In the genomic region with DNA sequence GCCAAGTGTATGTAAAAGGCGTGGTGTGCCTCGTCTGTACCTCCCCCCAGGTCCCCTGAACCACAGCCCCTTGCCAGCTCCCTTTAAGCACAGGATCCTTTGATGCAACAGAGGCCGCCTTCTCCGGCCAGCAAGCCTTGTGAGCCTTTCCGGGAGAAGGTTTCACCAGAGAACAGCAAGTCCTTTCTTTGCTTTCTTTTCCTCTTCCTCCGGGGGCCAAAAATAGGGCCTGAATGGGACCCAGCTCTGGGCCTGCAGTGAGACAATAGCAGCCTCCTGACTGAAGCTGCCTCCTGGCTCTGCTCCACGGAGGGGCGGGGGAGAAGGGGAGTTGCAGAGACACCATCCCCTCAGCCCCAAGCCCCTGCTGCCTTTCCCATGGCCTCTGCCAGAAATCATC, we compare ENCODE assay signal across 14 cellular contexts. TPM values are rescaled to one million over a fixed set of nuclear protein-coding genes. Genes with fewer than 3 reads are reported as not detected.
DNase-seq lines count a peak whose midpoint lies in the region; ATAC-seq and TF ChIP-seq lines count a peak whose summit lies in the region.
"Had no signal": no experiment of that assay in that cellular context is flagged by ENCODE, and none has a peak within 500 bp of the region (broad histone marks: within the 10 kb centered on the region; RNA-seq: fewer than 3 reads in every experiment).

No MANE protein-coding gene starts in this region.

- H3K27ac ChIP-seq in RWPE1 (peak overlapping the region; percentile 17; the same call in 1 of the 2 replicates), skin epidermis (peak overlapping the region in 12 of 21 experiments; percentile 3 to 76 (median 40))
- H3K27ac ChIP-seq: epithelial cell of prostate had no signal

- POLR2A ChIA-PET in RWPE1 (lab: Yijun Ruan, JAX; ENCODE audit: low non-redundant PET): no interaction called here

- H3K4me3 ChIP-seq in skin epidermis: no peak overlapping the region
- H3K4me3 ChIP-seq: Peyer's patch, right lobe of liver had no signal

- no peak overlapping the region for H3K4me3 Mint-ChIP-seq in endothelial cell (ENCODE audit: unreplicated experiment)
- H3K4me3 Mint-ChIP-seq in stimulated activated naive B cell treated with anti-CD40 and anti-IgM and Interleukin-4, amounts not matched to agents 10 μg/mL and 1 μg/mL and 100 μg/mL, for 72 hours: no peak overlapping the region
- H3K4me3 Mint-ChIP-seq in activated T-cell treated with anti-CD3 and anti-CD28 coated beads, Interleukin-2, amount 50 U/mL, for 4 hours: no peak overlapping the region
- H3K4me3 Mint-ChIP-seq: CD4-positive, alpha-beta memory T cell had no signal

- ATAC-seq in stimulated activated naive B cell treated with anti-CD40 and anti-IgM and Interleukin-4, amounts not matched to agents 10 μg/mL and 1 μg/mL and 100 μg/mL, for 72 hours (replicated peaks): no peak
- no peak for ATAC-seq in activated T-cell treated with anti-CD3 and anti-CD28 coated beads, Interleukin-2, amount 50 U/mL, for 4 hours

- H3K4me1 Mint-ChIP-seq in endothelial cell (ENCODE audit: unreplicated experiment): peaks cover 21% of the 10 kb centered on the region
- H3K4me1 Mint-ChIP-seq in stimulated activated naive B cell treated with anti-CD40 and anti-IgM and Interleukin-4, amounts not matched to agents 10 μg/mL and 1 μg/mL and 100 μg/mL, for 72 hours: no peaks in the 10 kb centered on the region
- peaks cover 3% of the 10 kb centered on the region for H3K4me1 Mint-ChIP-seq in activated T-cell treated with anti-CD3 and anti-CD28 coated beads, Interleukin-2, amount 50 U/mL, for 4 hours (ENCODE audit: low read depth)

- peaks cover 10% of the 10 kb centered on the region for H3K27me3 Mint-ChIP-seq in endothelial cell (ENCODE audit: unreplicated experiment)
- H3K27me3 Mint-ChIP-seq in stimulated activated naive B cell treated with anti-CD40 and anti-IgM and Interleukin-4, amounts not matched to agents 10 μg/mL and 1 μg/mL and 100 μg/mL, for 72 hours: peaks cover 24 to 27% of the 10 kb centered on the region in 2 donors
- H3K27me3 Mint-ChIP-seq in activated T-cell treated with anti-CD3 and anti-CD28 coated beads, Interleukin-2, amount 50 U/mL, for 4 hours (ENCODE audit: low read depth): peaks cover 11% of the 10 kb centered on the region

- no peaks in the 10 kb centered on the region for H3K9me3 Mint-ChIP-seq in endothelial cell (ENCODE audit: unreplicated experiment)
- H3K9me3 Mint-ChIP-seq in stimulated activated naive B cell treated with anti-CD40 and anti-IgM and Interleukin-4, amounts not matched to agents 10 μg/mL and 1 μg/mL and 100 μg/mL, for 72 hours: no peaks in the 10 kb centered on the region
- H3K9me3 Mint-ChIP-seq in activated T-cell treated with anti-CD3 and anti-CD28 coated beads, Interleukin-2, amount 50 U/mL, for 4 hours: no peaks in the 10 kb centered on the region
- H3K9me3 Mint-ChIP-seq: CD4-positive, alpha-beta memory T cell had no signal

- CTCF ChIA-PET in RWPE1 (lab: Yijun Ruan, JAX): interaction anchor here (0.6 to 1.6 kb wide), 4 partner anchors 8 to 75 kb away, joined by 3 to 10 read pairs (median 3); no protein-coding TSS in a partner anchor

- no peaks in the 10 kb centered on the region for H3K36me3 Mint-ChIP-seq in endothelial cell (ENCODE audit: low read depth, unreplicated experiment)
- no peaks in the 10 kb centered on the region for H3K36me3 Mint-ChIP-seq in stimulated activated naive B cell treated with anti-CD40 and anti-IgM and Interleukin-4, amounts not matched to agents 10 μg/mL and 1 μg/mL and 100 μg/mL, for 72 hours
- no peaks in the 10 kb centered on the region for H3K36me3 Mint-ChIP-seq in activated T-cell treated with anti-CD3 and anti-CD28 coated beads, Interleukin-2, amount 50 U/mL, for 4 hours (ENCODE audit: insufficient read depth)
- H3K36me3 Mint-ChIP-seq: CD4-positive, alpha-beta memory T cell had no signal

- H3K27ac Mint-ChIP-seq in endothelial cell (ENCODE audit: unreplicated experiment): peak overlapping the region; percentile 49
- no peak overlapping the region for H3K27ac Mint-ChIP-seq in stimulated activated naive B cell treated with anti-CD40 and anti-IgM and Interleukin-4, amounts not matched to agents 10 μg/mL and 1 μg/mL and 100 μg/mL, for 72 hours

- DNase-seq in RWPE1 (ENCODE audit: low spot score) (no peak), endothelial cell (ENCODE audit: low spot score) (peak; percentile 28), medulla oblongata (ENCODE audit: extremely low spot score) (peak; percentile 94), SHP77 (lab: John Stamatoyannopoulos, UW) (no peak)
- no peak for DNase-seq in stimulated activated naive B cell treated with anti-CD40 and anti-IgM and Interleukin-4, amounts not matched to agents 10 μg/mL and 1 μg/mL and 100 μg/mL, for 72 hours
- DNase-seq in activated T-cell treated with anti-CD3 and anti-CD28 coated beads, Interleukin-2, amount 50 U/mL, for 4 hours: no peak
- DNase-seq in activated effector memory CD4-positive, alpha-beta T cell treated with Interleukin-2 at 50 U/mL for 16 hours: no peak
- DNase-seq: amniotic stem cell; CD4-positive, alpha-beta memory T cell; NCI-H2029 treated with DMSO at 0.1 percent for 48 hours; Peyer's patch; right lobe of liver had no signal

- TF ChIP-seq CTCF in RWPE1 (conservative IDR thresholded peaks at IDR 0.05; ENCODE audit: low read depth) (no peak), endothelial cell (IDR thresholded peaks at IDR 0.05; ENCODE audit: unreplicated experiment) (no peak)

RNA-seq across cellular contexts. Expression of a gene that starts 9.0 kb away (rescaled TPM):
- total RNA-seq in endothelial cell (ENCODE audit: unreplicated experiment): 2.7 TPM
- 10 to 100 TPM in 1 of 3 donors, 1 to 10 TPM in 2; 3.6 to 11.9 (median 6.7) TPM for total RNA-seq in activated T-cell treated with anti-CD3 and anti-CD28 coated beads, Interleukin-2, amount 50 U/mL, for 4 hours

RNA-seq across cellular contexts. Expression of a gene that starts 30.7 kb away (rescaled TPM):
- 0.31 TPM for total RNA-seq in endothelial cell (ENCODE audit: unreplicated experiment)
- total RNA-seq in activated T-cell treated with anti-CD3 and anti-CD28 coated beads, Interleukin-2, amount 50 U/mL, for 4 hours: not detected
- total RNA-seq: CD4-positive, alpha-beta memory T cell had no signal

RNA-seq across cellular contexts. Expression of a gene that starts 57.2 kb away (rescaled TPM):
- 1.8 TPM for total RNA-seq in endothelial cell (ENCODE audit: unreplicated experiment)
- total RNA-seq in activated T-cell treated with anti-CD3 and anti-CD28 coated beads, Interleukin-2, amount 50 U/mL, for 4 hours: not detected
- total RNA-seq: CD4-positive, alpha-beta memory T cell; Peyer's patch had no signal

Comparison
In these comparisons a context has a peak if more than half of its experiments do, and no peak if none do; other contexts are left out.
1. DNase-seq: peak in endothelial cell (single experiment) and medulla oblongata (single experiment); none in RWPE1 (single experiment), stimulated activated naive B cell treated with anti-CD40 and anti-IgM and Interleukin-4, amounts not matched to agents 10 μg/mL and 1 μg/mL and 100 μg/mL, for 72 hours (single experiment), activated T-cell treated with anti-CD3 and anti-CD28 coated beads, Interleukin-2, amount 50 U/mL, for 4 hours (single experiment), SHP77 (0 of 2) and activated effector memory CD4-positive, alpha-beta T cell treated with Interleukin-2 at 50 U/mL for 16 hours (single experiment).